In the genomic region with DNA sequence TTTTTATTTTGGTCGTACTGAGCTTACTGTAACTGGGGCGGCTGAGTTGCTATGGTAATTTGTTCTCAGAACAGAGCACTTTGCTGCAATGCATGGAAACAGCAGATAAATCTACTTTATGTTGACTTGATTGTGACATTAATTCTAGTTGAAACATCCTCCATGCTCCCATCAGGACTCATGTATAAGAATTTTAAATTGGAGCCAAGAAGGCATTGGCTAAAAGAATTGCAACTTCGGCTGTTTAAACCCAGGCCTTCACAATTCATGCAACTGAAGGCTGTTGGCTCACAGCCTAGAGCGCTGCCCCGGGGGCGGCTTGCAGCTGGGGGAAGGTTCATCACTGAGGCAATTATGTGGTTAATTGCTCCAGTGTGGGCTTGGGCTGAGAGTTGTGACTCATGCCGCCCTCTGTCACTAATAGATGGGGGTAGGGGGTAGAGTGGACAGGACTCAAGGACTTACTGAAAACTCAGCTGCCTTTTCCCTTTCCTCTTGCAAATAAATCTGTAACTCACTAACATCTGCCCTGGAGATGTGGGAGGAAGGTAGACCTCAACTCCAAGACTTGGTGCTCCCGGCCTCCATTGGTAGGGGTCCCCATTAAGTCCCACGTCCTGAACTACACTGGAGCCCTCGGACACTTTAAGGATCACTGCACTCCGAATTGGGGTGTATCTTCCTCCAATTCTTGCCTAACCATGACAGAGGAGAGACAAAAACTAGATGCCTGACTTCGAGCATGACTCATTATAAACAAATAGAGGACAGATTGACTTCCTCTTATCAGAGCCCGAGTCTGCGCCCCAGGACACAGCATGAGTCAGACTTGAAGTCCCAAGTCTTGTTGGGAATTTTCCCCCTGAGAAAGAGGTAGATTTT, we compare ENCODE assay signal across 1 cellular context.
TF ChIP-seq lines count a peak whose summit lies in the region.

No MANE protein-coding gene starts in this region.

TF ChIP-seq in HepG2, 621 proteins besides CTCF, POLR2A, EP300 and RAD21 (continued from another document and continues in another):
- TF ChIP-seq ATF7 (IDR thresholded peaks at IDR 0.05): no peak; the same call in 1 of the 2 replicates
- no peak for TF ChIP-seq ATF7 (CRISPR knock-in tag; IDR thresholded peaks at IDR 0.05)
- TF ChIP-seq ZNF678 (CRISPR knock-in tag; IDR thresholded peaks at IDR 0.05): no peak
- TF ChIP-seq RFXANK (CRISPR knock-in tag; IDR thresholded peaks at IDR 0.05): peak; percentile 56; the same call in 1 of the 2 replicates
- TF ChIP-seq HOXA9 (CRISPR knock-in tag; IDR thresholded peaks at IDR 0.05; ENCODE audit: borderline replicate concordance): no peak
- TF ChIP-seq HDAC1 (CRISPR knock-in tag; IDR thresholded peaks at IDR 0.05): peak; percentile 60; the same call in 1 of the 2 replicates
- peak; percentile 62; the same call in 1 of the 2 replicates for TF ChIP-seq HNF1B (CRISPR knock-in tag; IDR thresholded peaks at IDR 0.05)
- no peak for TF ChIP-seq MTA1 (CRISPR knock-in tag; IDR thresholded peaks at IDR 0.05; ENCODE audit: borderline replicate concordance)
- TF ChIP-seq, protein P1, sequence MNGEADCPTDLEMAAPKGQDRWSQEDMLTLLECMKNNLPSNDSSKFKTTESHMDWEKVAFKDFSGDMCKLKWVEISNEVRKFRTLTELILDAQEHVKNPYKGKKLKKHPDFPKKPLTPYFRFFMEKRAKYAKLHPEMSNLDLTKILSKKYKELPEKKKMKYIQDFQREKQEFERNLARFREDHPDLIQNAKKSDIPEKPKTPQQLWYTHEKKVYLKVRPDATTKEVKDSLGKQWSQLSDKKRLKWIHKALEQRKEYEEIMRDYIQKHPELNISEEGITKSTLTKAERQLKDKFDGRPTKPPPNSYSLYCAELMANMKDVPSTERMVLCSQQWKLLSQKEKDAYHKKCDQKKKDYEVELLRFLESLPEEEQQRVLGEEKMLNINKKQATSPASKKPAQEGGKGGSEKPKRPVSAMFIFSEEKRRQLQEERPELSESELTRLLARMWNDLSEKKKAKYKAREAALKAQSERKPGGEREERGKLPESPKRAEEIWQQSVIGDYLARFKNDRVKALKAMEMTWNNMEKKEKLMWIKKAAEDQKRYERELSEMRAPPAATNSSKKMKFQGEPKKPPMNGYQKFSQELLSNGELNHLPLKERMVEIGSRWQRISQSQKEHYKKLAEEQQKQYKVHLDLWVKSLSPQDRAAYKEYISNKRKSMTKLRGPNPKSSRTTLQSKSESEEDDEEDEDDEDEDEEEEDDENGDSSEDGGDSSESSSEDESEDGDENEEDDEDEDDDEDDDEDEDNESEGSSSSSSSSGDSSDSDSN (CRISPR knock-in tag; IDR thresholded peaks at IDR 0.05): no peak
- no peak for TF ChIP-seq ATRX (CRISPR knock-in tag; IDR thresholded peaks at IDR 0.05; ENCODE audit: borderline replicate concordance)
- TF ChIP-seq ZNF20 (CRISPR knock-in tag; IDR thresholded peaks at IDR 0.05): no peak
- TF ChIP-seq, protein P2, sequence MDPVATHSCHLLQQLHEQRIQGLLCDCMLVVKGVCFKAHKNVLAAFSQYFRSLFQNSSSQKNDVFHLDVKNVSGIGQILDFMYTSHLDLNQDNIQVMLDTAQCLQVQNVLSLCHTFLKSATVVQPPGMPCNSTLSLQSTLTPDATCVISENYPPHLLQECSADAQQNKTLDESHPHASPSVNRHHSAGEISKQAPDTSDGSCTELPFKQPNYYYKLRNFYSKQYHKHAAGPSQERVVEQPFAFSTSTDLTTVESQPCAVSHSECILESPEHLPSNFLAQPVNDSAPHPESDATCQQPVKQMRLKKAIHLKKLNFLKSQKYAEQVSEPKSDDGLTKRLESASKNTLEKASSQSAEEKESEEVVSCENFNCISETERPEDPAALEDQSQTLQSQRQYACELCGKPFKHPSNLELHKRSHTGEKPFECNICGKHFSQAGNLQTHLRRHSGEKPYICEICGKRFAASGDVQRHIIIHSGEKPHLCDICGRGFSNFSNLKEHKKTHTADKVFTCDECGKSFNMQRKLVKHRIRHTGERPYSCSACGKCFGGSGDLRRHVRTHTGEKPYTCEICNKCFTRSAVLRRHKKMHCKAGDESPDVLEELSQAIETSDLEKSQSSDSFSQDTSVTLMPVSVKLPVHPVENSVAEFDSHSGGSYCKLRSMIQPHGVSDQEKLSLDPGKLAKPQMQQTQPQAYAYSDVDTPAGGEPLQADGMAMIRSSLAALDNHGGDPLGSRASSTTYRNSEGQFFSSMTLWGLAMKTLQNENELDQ (CRISPR knock-in tag; IDR thresholded peaks at IDR 0.05; ENCODE audit: borderline replicate concordance): no peak
- no peak for TF ChIP-seq ZNF883 (CRISPR knock-in tag; IDR thresholded peaks at IDR 0.05; ENCODE audit: not compliant biosample characterization)
- no peak for TF ChIP-seq ATF7-NPFF (CRISPR knock-in tag; IDR thresholded peaks at IDR 0.05; ENCODE audit: low read depth)
- no peak for TF ChIP-seq HINFP (CRISPR knock-in tag; IDR thresholded peaks at IDR 0.05; ENCODE audit: low read depth)
- no peak for TF ChIP-seq KDM4B (CRISPR knock-in tag; IDR thresholded peaks at IDR 0.05)
- TF ChIP-seq ZNF329 (CRISPR knock-in tag; IDR thresholded peaks at IDR 0.05; ENCODE audit: low read depth): no peak
- TF ChIP-seq ZNF780A (CRISPR knock-in tag; IDR thresholded peaks at IDR 0.05): no peak
- TF ChIP-seq TARDBP (CRISPR knock-in tag; IDR thresholded peaks at IDR 0.05): 0 out of 2 replicates have a peak, but pooled peaks have one; percentile 31
- TF ChIP-seq ZBTB3 (CRISPR knock-in tag; IDR thresholded peaks at IDR 0.05; ENCODE audit: borderline replicate concordance, low read depth): no peak
- no peak for TF ChIP-seq ZNF83 (CRISPR knock-in tag; IDR thresholded peaks at IDR 0.05; ENCODE audit: borderline replicate concordance)
- TF ChIP-seq, protein P3, sequence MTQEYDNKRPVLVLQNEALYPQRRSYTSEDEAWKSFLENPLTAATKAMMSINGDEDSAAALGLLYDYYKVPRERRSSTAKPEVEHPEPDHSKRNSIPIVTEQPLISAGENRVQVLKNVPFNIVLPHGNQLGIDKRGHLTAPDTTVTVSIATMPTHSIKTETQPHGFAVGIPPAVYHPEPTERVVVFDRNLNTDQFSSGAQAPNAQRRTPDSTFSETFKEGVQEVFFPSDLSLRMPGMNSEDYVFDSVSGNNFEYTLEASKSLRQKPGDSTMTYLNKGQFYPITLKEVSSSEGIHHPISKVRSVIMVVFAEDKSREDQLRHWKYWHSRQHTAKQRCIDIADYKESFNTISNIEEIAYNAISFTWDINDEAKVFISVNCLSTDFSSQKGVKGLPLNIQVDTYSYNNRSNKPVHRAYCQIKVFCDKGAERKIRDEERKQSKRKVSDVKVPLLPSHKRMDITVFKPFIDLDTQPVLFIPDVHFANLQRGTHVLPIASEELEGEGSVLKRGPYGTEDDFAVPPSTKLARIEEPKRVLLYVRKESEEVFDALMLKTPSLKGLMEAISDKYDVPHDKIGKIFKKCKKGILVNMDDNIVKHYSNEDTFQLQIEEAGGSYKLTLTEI (CRISPR knock-in tag; conservative IDR thresholded peaks at IDR 0.05): no peak
- peak; percentile 72; the same call in 1 of the 2 replicates for TF ChIP-seq ZNF414 (CRISPR knock-in tag; IDR thresholded peaks at IDR 0.05)
- TF ChIP-seq ZNF768 (CRISPR knock-in tag; IDR thresholded peaks at IDR 0.05): no peak
- TF ChIP-seq THAP9 (CRISPR knock-in tag; IDR thresholded peaks at IDR 0.05; ENCODE audit: borderline replicate concordance): no peak
- no peak for TF ChIP-seq ZBTB21 (CRISPR knock-in tag; IDR thresholded peaks at IDR 0.05)
- no peak for TF ChIP-seq MXI1 (IDR thresholded peaks at IDR 0.05; ENCODE audit: borderline replicate concordance, low read depth, low read length)
- TF ChIP-seq ZFAT (CRISPR knock-in tag; conservative IDR thresholded peaks at IDR 0.05): no peak
- peak; percentile 68 for TF ChIP-seq PAXIP1 (CRISPR knock-in tag; conservative IDR thresholded peaks at IDR 0.05)
- TF ChIP-seq ZFYVE20 (CRISPR knock-in tag; IDR thresholded peaks at IDR 0.05; ENCODE audit: borderline replicate concordance, low read depth): no peak
- TF ChIP-seq ATAD3A (CRISPR knock-in tag; IDR thresholded peaks at IDR 0.05): no peak
- no peak for TF ChIP-seq ZNF232 (CRISPR knock-in tag; IDR thresholded peaks at IDR 0.05; ENCODE audit: borderline replicate concordance)
- peak; percentile 61; the same call in 1 of the 2 replicates for TF ChIP-seq ARHGAP35 (CRISPR knock-in tag; IDR thresholded peaks at IDR 0.05; ENCODE audit: borderline replicate concordance)
- TF ChIP-seq RXRB (CRISPR knock-in tag; IDR thresholded peaks at IDR 0.05; ENCODE audit: borderline replicate concordance): no peak; the same call in 1 of the 2 replicates
- TF ChIP-seq USF2 (IDR thresholded peaks at IDR 0.05; ENCODE audit: low read depth, low read length): no peak
- TF ChIP-seq USF2 (CRISPR knock-in tag; IDR thresholded peaks at IDR 0.05; ENCODE audit: borderline replicate concordance): no peak
